In the genomic region with DNA sequence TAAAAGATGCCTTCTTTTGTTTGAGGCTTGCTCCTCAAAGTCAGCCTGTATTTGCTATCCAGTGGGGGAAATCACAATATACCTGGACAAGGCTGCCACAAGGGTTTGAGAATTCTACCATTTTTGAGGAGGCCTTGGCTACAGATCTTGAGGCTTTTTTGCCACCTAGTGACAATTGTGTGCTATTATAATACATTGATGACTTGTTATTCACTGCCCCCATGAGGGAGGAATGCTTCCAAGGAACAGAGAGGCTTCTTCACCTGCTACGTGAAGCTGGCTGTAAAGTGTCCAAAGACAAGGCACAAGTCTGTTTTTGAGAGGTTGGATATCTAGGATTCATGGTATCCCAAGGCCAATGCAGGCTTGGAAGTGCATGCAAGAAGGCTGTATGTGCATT, we compare ENCODE assay signal across 2 cellular contexts.
TF ChIP-seq lines count a peak whose summit lies in the region.

No MANE protein-coding gene starts in this region.

TF ChIP-seq in HCT116, 20 proteins besides CTCF, POLR2A, EP300 and RAD21 (continued from another document):
- TF ChIP-seq, protein P1, sequence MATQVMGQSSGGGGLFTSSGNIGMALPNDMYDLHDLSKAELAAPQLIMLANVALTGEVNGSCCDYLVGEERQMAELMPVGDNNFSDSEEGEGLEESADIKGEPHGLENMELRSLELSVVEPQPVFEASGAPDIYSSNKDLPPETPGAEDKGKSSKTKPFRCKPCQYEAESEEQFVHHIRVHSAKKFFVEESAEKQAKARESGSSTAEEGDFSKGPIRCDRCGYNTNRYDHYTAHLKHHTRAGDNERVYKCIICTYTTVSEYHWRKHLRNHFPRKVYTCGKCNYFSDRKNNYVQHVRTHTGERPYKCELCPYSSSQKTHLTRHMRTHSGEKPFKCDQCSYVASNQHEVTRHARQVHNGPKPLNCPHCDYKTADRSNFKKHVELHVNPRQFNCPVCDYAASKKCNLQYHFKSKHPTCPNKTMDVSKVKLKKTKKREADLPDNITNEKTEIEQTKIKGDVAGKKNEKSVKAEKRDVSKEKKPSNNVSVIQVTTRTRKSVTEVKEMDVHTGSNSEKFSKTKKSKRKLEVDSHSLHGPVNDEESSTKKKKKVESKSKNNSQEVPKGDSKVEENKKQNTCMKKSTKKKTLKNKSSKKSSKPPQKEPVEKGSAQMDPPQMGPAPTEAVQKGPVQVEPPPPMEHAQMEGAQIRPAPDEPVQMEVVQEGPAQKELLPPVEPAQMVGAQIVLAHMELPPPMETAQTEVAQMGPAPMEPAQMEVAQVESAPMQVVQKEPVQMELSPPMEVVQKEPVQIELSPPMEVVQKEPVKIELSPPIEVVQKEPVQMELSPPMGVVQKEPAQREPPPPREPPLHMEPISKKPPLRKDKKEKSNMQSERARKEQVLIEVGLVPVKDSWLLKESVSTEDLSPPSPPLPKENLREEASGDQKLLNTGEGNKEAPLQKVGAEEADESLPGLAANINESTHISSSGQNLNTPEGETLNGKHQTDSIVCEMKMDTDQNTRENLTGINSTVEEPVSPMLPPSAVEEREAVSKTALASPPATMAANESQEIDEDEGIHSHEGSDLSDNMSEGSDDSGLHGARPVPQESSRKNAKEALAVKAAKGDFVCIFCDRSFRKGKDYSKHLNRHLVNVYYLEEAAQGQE (IDR thresholded peaks at IDR 0.05; ENCODE audit: low read depth): no peak
- no peak for TF ChIP-seq ELF1 (IDR thresholded peaks at IDR 0.05; ENCODE audit: borderline replicate concordance, low read depth)
- TF ChIP-seq, protein P2, sequence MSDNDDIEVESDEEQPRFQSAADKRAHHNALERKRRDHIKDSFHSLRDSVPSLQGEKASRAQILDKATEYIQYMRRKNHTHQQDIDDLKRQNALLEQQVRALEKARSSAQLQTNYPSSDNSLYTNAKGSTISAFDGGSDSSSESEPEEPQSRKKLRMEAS (IDR thresholded peaks at IDR 0.05): no peak
- TF ChIP-seq, protein P3, sequence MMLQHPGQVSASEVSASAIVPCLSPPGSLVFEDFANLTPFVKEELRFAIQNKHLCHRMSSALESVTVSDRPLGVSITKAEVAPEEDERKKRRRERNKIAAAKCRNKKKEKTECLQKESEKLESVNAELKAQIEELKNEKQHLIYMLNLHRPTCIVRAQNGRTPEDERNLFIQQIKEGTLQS (IDR thresholded peaks at IDR 0.05): no peak

TF ChIP-seq in SK-N-SH, 30 proteins besides CTCF, POLR2A, EP300 and RAD21 (continued from another document):
- TF ChIP-seq, protein P1 (IDR thresholded peaks at IDR 0.05; ENCODE audit: low read depth, low read length): no peak
- TF ChIP-seq NRF1 (IDR thresholded peaks at IDR 0.05; ENCODE audit: low read depth, low read length) (no peak), TCF12 (IDR thresholded peaks at IDR 0.05) (no peak), TAF1 (IDR thresholded peaks at IDR 0.05; ENCODE audit: borderline replicate concordance, low read depth, low read length) (no peak), MEF2A (IDR thresholded peaks at IDR 0.05; ENCODE audit: borderline replicate concordance, low read depth) (no peak), SMC3 (IDR thresholded peaks at IDR 0.05; ENCODE audit: low read depth, low read length) (no peak), RFX5 (IDR thresholded peaks at IDR 0.05; ENCODE audit: low read length) (no peak), EZH2phosphoT487 (IDR thresholded peaks at IDR 0.05; ENCODE audit: borderline replicate concordance, low read depth) (no peak), NFIC (IDR thresholded peaks at IDR 0.05; ENCODE audit: borderline replicate concordance) (no peak)
- TF ChIP-seq, protein P2 (IDR thresholded peaks at IDR 0.05; ENCODE audit: low read depth): no peak
